1 cellular context compared by ENCODE assay signal in genomic region chr12:123660328-123660727, GRCh38.
TF ChIP-seq lines count a peak whose summit lies in the region.

No MANE protein-coding gene starts in this region.

TF ChIP-seq in endothelial cell of umbilical vein, 7 proteins besides CTCF, POLR2A, EP300 and RAD21 (continued from another document):
- TF ChIP-seq MYC (IDR thresholded peaks at IDR 0.05; ENCODE audit: low read depth, low read length) (no peak), FOS (IDR thresholded peaks at IDR 0.05; ENCODE audit: borderline replicate concordance, insufficient read depth, low read length) (peak; percentile 65), POLR2AphosphoS5 (IDR thresholded peaks at IDR 0.05; ENCODE audit: insufficient read depth, low read depth, low read length) (no peak), GATA2 (IDR thresholded peaks at IDR 0.05; ENCODE audit: insufficient read depth, insufficient read length, low read depth, low read length) (no peak), EZH2 (IDR thresholded peaks at IDR 0.05; ENCODE audit: borderline replicate concordance, low read depth, low read length, severe bottlenecking) (no peak)
